Comparison of ENCODE assay signal across 9 cellular contexts in the genomic region with DNA sequence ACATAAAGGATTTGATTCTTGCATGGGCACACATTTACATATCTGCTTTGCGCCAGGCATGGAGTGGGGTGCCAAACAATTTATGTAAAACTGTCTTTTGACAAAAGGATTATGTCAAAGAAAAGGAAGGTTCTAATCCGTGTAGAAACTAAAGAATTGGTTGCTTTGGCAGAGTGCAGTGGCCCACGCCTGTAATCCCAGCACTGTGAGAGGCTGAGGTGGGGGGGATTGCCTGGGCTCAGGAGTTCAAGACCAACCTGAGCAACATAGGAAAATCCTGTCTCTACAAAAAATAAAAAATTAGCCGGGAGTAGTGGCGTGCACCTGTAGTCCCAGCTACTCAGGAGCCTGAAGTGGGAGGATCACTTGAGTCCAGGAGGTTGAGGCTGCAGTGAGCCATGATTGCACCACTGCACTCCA. TPM values are rescaled to one million over a fixed set of nuclear protein-coding genes. Genes with fewer than 3 reads are reported as not detected.
DNase-seq lines count a peak whose midpoint lies in the region; ATAC-seq and TF ChIP-seq lines count a peak whose summit lies in the region.
"Had no signal": no experiment of that assay in that cellular context is flagged by ENCODE, and none has a peak within 500 bp of the region (broad histone marks: within the 10 kb centered on the region; RNA-seq: fewer than 3 reads in every experiment).

No MANE protein-coding gene starts in this region.

- no peak overlapping the region for H2AFZ ChIP-seq in OCI-LY3 (ENCODE audit: low read depth, low read length)
- H2AFZ ChIP-seq in osteoblast (ENCODE audit: low read length) = peak overlapping the region; percentile 94

- H3K4me3 Mint-ChIP-seq in Caco-2 (ENCODE audit: unreplicated experiment) (peak overlapping the region; percentile 84), endodermal cell (peak overlapping the region; percentile 85)

- H3K27ac Mint-ChIP-seq in Caco-2 (ENCODE audit: unreplicated experiment) (peak overlapping the region; percentile 89), endodermal cell (peak overlapping the region; percentile 96)

- H3K27me3 Mint-ChIP-seq in Caco-2 (ENCODE audit: insufficient read depth, unreplicated experiment) (no peaks in the 10 kb centered on the region), endodermal cell (ENCODE audit: insufficient read depth) (no peaks in the 10 kb centered on the region)

- H3K9me3 ChIP-seq in Caco-2 (no peaks in the 10 kb centered on the region), OCI-LY3 (ENCODE audit: insufficient read depth, low read length) (no peaks in the 10 kb centered on the region), endodermal cell (ENCODE audit: control insufficient read depth, low read length) (no peaks in the 10 kb centered on the region), osteoblast (ENCODE audit: low read depth, low read length) (no peaks in the 10 kb centered on the region)

- H3K36me3 Mint-ChIP-seq in Caco-2 (ENCODE audit: insufficient read depth, unreplicated experiment) = peaks cover 7% of the 10 kb centered on the region
- peaks cover 26% of the 10 kb centered on the region for H3K36me3 Mint-ChIP-seq in endodermal cell (ENCODE audit: low read depth)

- 56% methylated on average over 5 of the region's 5 CpGs for WGBS in endodermal cell (ENCODE audit: insufficient coverage in 1 of 2, insufficient read length in 1 of 2), 2 experiments

- TF ChIP-seq CTCF in Caco-2 (IDR thresholded peaks at IDR 0.05; ENCODE audit: insufficient read depth in 1 of 2, low read depth in 1 of 2, low read length in 1 of 2, severe bottlenecking in 1 of 2, unreplicated experiment in 1 of 2) (no peak), OCI-LY3 (IDR thresholded peaks at IDR 0.05; ENCODE audit: low read depth, low read length) (no peak), endodermal cell (conservative IDR thresholded peaks at IDR 0.05) (no peak), osteoblast (IDR thresholded peaks at IDR 0.05; ENCODE audit: extremely low read depth, low read depth, low read length) (no peak)

- intact Hi-C loops in Caco-2 (cut with micrococcal nuclease; ENCODE audit: unreplicated experiment) = no loop called here

- H3K4me1 Mint-ChIP-seq in Caco-2 (ENCODE audit: low read depth, unreplicated experiment) (no peaks in the 10 kb centered on the region), endodermal cell (peaks cover 8% of the 10 kb centered on the region)

- H3K4me3 ChIP-seq in Caco-2 (ENCODE audit: low read depth, low read length) = peak overlapping the region; percentile 84
- H3K4me3 ChIP-seq in OCI-LY3 (ENCODE audit: low read length) = peak overlapping the region; percentile 85
- H3K4me3 ChIP-seq in endodermal cell (ENCODE audit: low read length) = peak overlapping the region; percentile 94
- peak overlapping the region; percentile 86 for H3K4me3 ChIP-seq in osteoblast (ENCODE audit: insufficient read depth, low read length)

- H3K27me3 ChIP-seq in Caco-2 (replicated peaks; ENCODE audit: control insufficient read depth, insufficient read depth, low read length) = no peaks in the 10 kb centered on the region
- no peaks in the 10 kb centered on the region for H3K27me3 ChIP-seq in OCI-LY3 (ENCODE audit: low read depth, low read length)
- H3K27me3 ChIP-seq in endodermal cell (ENCODE audit: control insufficient read depth, insufficient read depth, low read length, poor library complexity, severe bottlenecking) = no peaks in the 10 kb centered on the region
- H3K27me3 ChIP-seq in osteoblast (ENCODE audit: insufficient read depth, low read length) = no peaks in the 10 kb centered on the region

- peak overlapping the region; percentile 89 for H3K4me2 ChIP-seq in OCI-LY3 (ENCODE audit: low read length)
- peak overlapping the region; percentile 87 for H3K4me2 ChIP-seq in osteoblast (ENCODE audit: insufficient read depth, low read length)

- no peak for ATAC-seq in GM18870 (IDR thresholded peaks at IDR 0.05; ENCODE audit: unreplicated experiment)

- H3K4me1 ChIP-seq in Caco-2 (no peaks in the 10 kb centered on the region), OCI-LY3 (ENCODE audit: low read length) (peaks cover 37% of the 10 kb centered on the region), endodermal cell (ENCODE audit: control insufficient read depth, insufficient read depth, low read length) (no peaks in the 10 kb centered on the region), osteoblast (ENCODE audit: insufficient read depth, low read length) (peaks cover 17% of the 10 kb centered on the region)

- H3K79me2 ChIP-seq in OCI-LY3 (ENCODE audit: low read length) (peaks cover 56% of the 10 kb centered on the region), osteoblast (ENCODE audit: insufficient read depth, low read length) (peaks cover 45% of the 10 kb centered on the region)

- POLR2A ChIA-PET in Caco-2 (lab: Charles Lee) = no interaction called here

- H3K9me3 Mint-ChIP-seq in Caco-2 (ENCODE audit: unreplicated experiment) = no peaks in the 10 kb centered on the region
- H3K9me3 Mint-ChIP-seq in endodermal cell = no peaks in the 10 kb centered on the region

- peak overlapping the region; percentile 89 for H3K27ac ChIP-seq in OCI-LY3 (ENCODE audit: low read length)
- H3K27ac ChIP-seq in endodermal cell (ENCODE audit: low read depth, low read length) = no peak overlapping the region
- peak overlapping the region; percentile 64 for H3K27ac ChIP-seq in osteoblast (ENCODE audit: low read depth, low read length)

- H4K20me1 ChIP-seq in OCI-LY3 (ENCODE audit: insufficient read depth, low read length) = peaks cover 5% of the 10 kb centered on the region; the same call in 1 of the 2 replicates
- H4K20me1 ChIP-seq in osteoblast (ENCODE audit: insufficient read depth, low read length) = peaks cover 4% of the 10 kb centered on the region

- no peak for DNase-seq in Caco-2
- peak; percentile 30 for DNase-seq in endodermal cell
- DNase-seq in osteoblast (ENCODE audit: insufficient read length, low spot score, missing footprints) = no peak
- no peak for DNase-seq in NCI-H774 (lab: John Stamatoyannopoulos, UW)
- no peak for DNase-seq in NOMO-1 treated with DMSO at 0.1 percent for 48 hours (lab: John Stamatoyannopoulos, UW; ENCODE audit: unreplicated experiment)
- DNase-seq in activated CD4-positive, CD25-positive, alpha-beta regulatory T cell (lab: John Stamatoyannopoulos, UW) = no peak
- DNase-seq: midbrain had no signal

- BruUV-seq in Caco-2 (replicated peaks; lab: Mats Ljungman, UMichigan) = no TSS peak

- H3K9ac ChIP-seq in OCI-LY3 (ENCODE audit: low read length) (peak overlapping the region; percentile 98), endodermal cell (ENCODE audit: extremely low read depth, low read length, poor library complexity, severe bottlenecking) (peak overlapping the region; percentile 89)

- CTCF ChIA-PET in Caco-2 (lab: Charles Lee) = interaction anchor here (0.7 kb wide), 1 partner anchor 18 kb away, joined by 3 read pairs; no protein-coding TSS in a partner anchor

- no peaks in the 10 kb centered on the region for H3K36me3 ChIP-seq in Caco-2 (ENCODE audit: control insufficient read depth, insufficient read depth, low read length)
- peaks cover 40% of the 10 kb centered on the region for H3K36me3 ChIP-seq in OCI-LY3 (replicated peaks; ENCODE audit: low read depth, low read length)
- peaks cover 18% of the 10 kb centered on the region for H3K36me3 ChIP-seq in endodermal cell (ENCODE audit: control insufficient read depth, insufficient read depth, low read length)
- peaks cover 12% of the 10 kb centered on the region for H3K36me3 ChIP-seq in osteoblast (ENCODE audit: insufficient read depth, low read length)

RNA-seq across cellular contexts. Expression of gene MTERF4, which starts 1.1 kb away (rescaled TPM):
- total RNA-seq in Caco-2 (2022) (19.6 and 22.2 TPM in 2 replicates), endodermal cell (10 to 100 TPM; 33.2 to 42.5 TPM), osteoblast (20.3 and 30.0 TPM in 2 replicates)
- polyA plus RNA-seq in endodermal cell (2013, experiment 1 of 2) = 37.9 TPM
- 36.3 TPM for polyA plus RNA-seq in endodermal cell (2013, experiment 2 of 2)

RNA-seq across cellular contexts. Expression of gene PASK, which starts 46.1 kb away (rescaled TPM):
- 21.1 and 21.2 TPM in 2 replicates for total RNA-seq in Caco-2 (2022)
- total RNA-seq in endodermal cell = 10 to 100 TPM; 76.5 to 94.5 TPM
- polyA plus RNA-seq in endodermal cell (2013, experiment 1 of 2) = 24.8 TPM
- 21.1 TPM for polyA plus RNA-seq in endodermal cell (2013, experiment 2 of 2)
- total RNA-seq in osteoblast = 5.0 and 5.8 TPM in 2 replicates

RNA-seq across cellular contexts. Expression of gene PPP1R7, which starts 47.1 kb away (rescaled TPM):
- 30.0 and 32.5 TPM in 2 replicates for total RNA-seq in Caco-2 (2022)
- 10 to 100 TPM; 48.5 to 52.7 TPM for total RNA-seq in endodermal cell
- polyA plus RNA-seq in endodermal cell (2013, experiment 1 of 2) = 54.8 TPM
- polyA plus RNA-seq in endodermal cell (2013, experiment 2 of 2) = 59.1 TPM
- 46.7 and 73.7 TPM in 2 replicates for total RNA-seq in osteoblast
